ENCODE assay signal across 4 cellular contexts in the genomic region with DNA sequence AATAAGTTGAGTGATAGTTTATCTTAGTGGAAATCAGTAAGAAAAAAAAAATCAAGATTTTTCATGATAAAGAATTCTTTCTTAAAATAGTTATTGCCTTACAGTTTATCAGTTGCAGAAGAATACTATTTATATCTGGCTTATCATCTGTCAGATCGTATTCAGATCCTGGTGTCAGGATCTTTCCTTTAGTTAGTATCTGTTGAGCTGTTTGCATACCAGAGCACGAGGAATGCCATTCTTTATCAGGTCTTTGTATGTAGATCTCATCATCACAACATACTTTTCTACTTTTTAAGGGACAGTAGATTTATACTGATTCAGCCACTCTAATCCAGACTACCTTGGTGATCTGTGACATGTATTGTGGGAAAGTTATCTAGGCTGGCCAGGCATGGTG. TPM values are rescaled to one million over a fixed set of nuclear protein-coding genes. Genes with fewer than 3 reads are reported as not detected.
"Had no signal": no experiment of that assay in that cellular context is flagged by ENCODE, and none has a peak within 500 bp of the region (broad histone marks: within the 10 kb centered on the region; RNA-seq: fewer than 3 reads in every experiment).

No MANE protein-coding gene starts in this region.

- H3K4me3 ChIP-seq: GM12878 had no signal

- DNase-seq: GDM1, GF-D8 had no signal

- ATAC-seq: GM12878 had no signal

RNA-seq across cellular contexts. Expression of a gene that starts 12.5 kb away (rescaled TPM):
- total RNA-seq: G401, GM12878 had no signal
